In genomic region chr1:117003253-117003875, GRCh38 we compare ENCODE assay signal across 13 cellular contexts. TPM values are rescaled to one million over a fixed set of nuclear protein-coding genes. Genes with fewer than 3 reads are reported as not detected.
A peak's percentile ranks its signal among the peaks of the same experiment; 100 is the strongest.
DNase-seq lines count a peak whose midpoint lies in the region; ATAC-seq and TF ChIP-seq lines count a peak whose summit lies in the region.
"Had no signal": no experiment of that assay in that cellular context is flagged by ENCODE, and none has a peak within 500 bp of the region (broad histone marks: within the 10 kb centered on the region; RNA-seq: fewer than 3 reads in every experiment).

No MANE protein-coding gene starts in this region.

- in situ Hi-C loops in brain microvascular endothelial cell (cut with HindIII; ENCODE audit: low pct_ligation_motif_present, low sequenced_read_pairs): no loop called here

- TF ChIP-seq POLR2A in NB4 (IDR thresholded peaks at IDR 0.05; ENCODE audit: extremely low read depth, insufficient read length): no peak

- H3K27me3 Mint-ChIP-seq in activated naive CD4-positive, alpha-beta T cell treated with anti-CD3 and anti-CD28 coated beads, Interleukin-2, amount 50 U/mL, for 24 hours: no peaks in the 10 kb centered on the region
- no peaks in the 10 kb centered on the region for H3K27me3 Mint-ChIP-seq in central memory CD8-positive, alpha-beta T cell
- H3K27me3 Mint-ChIP-seq: stimulated activated memory B cell treated with anti-CD40 and anti-IgM and Interleukin-4, amounts not matched to agents 10 μg/mL and 1 μg/mL and 100 μg/mL, for 72 hours had no signal

- H3K36me3 Mint-ChIP-seq in activated naive CD4-positive, alpha-beta T cell treated with anti-CD3 and anti-CD28 coated beads, Interleukin-2, amount 50 U/mL, for 24 hours: peaks cover 2% of the 10 kb centered on the region
- H3K36me3 Mint-ChIP-seq in activated naive CD4-positive, alpha-beta T cell treated with anti-CD3 and anti-CD28 coated beads, Interleukin-2, amount 50 U/mL, for 72 hours: peaks cover 6 to 7% of the 10 kb centered on the region in 2 donors
- H3K36me3 Mint-ChIP-seq in central memory CD8-positive, alpha-beta T cell (ENCODE audit: insufficient read depth): peaks cover 6% of the 10 kb centered on the region
- H3K36me3 Mint-ChIP-seq: stimulated activated memory B cell treated with anti-CD40 and anti-IgM and Interleukin-4, amounts not matched to agents 10 μg/mL and 1 μg/mL and 100 μg/mL, for 72 hours had no signal

- peak overlapping the region; percentile 9 for H3K4me3 Mint-ChIP-seq in activated naive CD4-positive, alpha-beta T cell treated with anti-CD3 and anti-CD28 coated beads, Interleukin-2, amount 50 U/mL, for 24 hours
- H3K4me3 Mint-ChIP-seq in central memory CD8-positive, alpha-beta T cell: peak overlapping the region; percentile 64
- H3K4me3 Mint-ChIP-seq: stimulated activated memory B cell treated with anti-CD40 and anti-IgM and Interleukin-4, amounts not matched to agents 10 μg/mL and 1 μg/mL and 100 μg/mL, for 72 hours had no signal

- no peak overlapping the region for H3K27ac ChIP-seq in brain microvascular endothelial cell

- no peak for ATAC-seq in activated naive CD4-positive, alpha-beta T cell treated with anti-CD3 and anti-CD28 coated beads, Interleukin-2, amount 50 U/mL, for 72 hours
- ATAC-seq in central memory CD8-positive, alpha-beta T cell (replicated peaks; ENCODE audit: extremely low read depth, poor library complexity, severe bottlenecking): peak; percentile 24
- ATAC-seq: stimulated activated memory B cell treated with anti-CD40 and anti-IgM and Interleukin-4, amounts not matched to agents 10 μg/mL and 1 μg/mL and 100 μg/mL, for 72 hours had no signal

- H3K4me3 ChIP-seq in NB4 (ENCODE audit: low read depth, low read length) (no peak overlapping the region), brain microvascular endothelial cell (ENCODE audit: low read depth, low read length) (no peak overlapping the region)
- H3K4me3 ChIP-seq: esophagus squamous epithelium had no signal

- DNase-seq in activated naive CD4-positive, alpha-beta T cell treated with anti-CD3 and anti-CD28 coated beads, Interleukin-2, amount 50 U/mL, for 72 hours (ENCODE audit: low spot score in 2 of 2): no peak
- DNase-seq in NB4 (ENCODE audit: low read depth) (peak; percentile 90), superior temporal gyrus (ENCODE audit: extremely low spot score) (peak; percentile 40), brain microvascular endothelial cell (no peak), H4 (ENCODE audit: low spot score) (no peak)
- DNase-seq in central memory CD8-positive, alpha-beta T cell (ENCODE audit: low spot score in 2 of 2): peak in 1 of 2 donors; percentile 16
- no peak for DNase-seq in activated CD8-positive, alpha-beta memory T cell treated with anti-CD3 and anti-CD28 coated beads, Interleukin-2, amount 50 U/mL, for 48 hours
- DNase-seq: esophagus squamous epithelium; HCEC 1CT; NCI-H524; stimulated activated CD4-positive, alpha-beta T cell treated with anti-CD3 and anti-CD28 coated beads, Interleukin-15, amount 100 ng/mL, for 24 hours had no signal

- H3K9me3 Mint-ChIP-seq in activated naive CD4-positive, alpha-beta T cell treated with anti-CD3 and anti-CD28 coated beads, Interleukin-2, amount 50 U/mL, for 24 hours: peaks cover 16% of the 10 kb centered on the region
- peaks cover 4 to 13% of the 10 kb centered on the region in 2 donors for H3K9me3 Mint-ChIP-seq in activated naive CD4-positive, alpha-beta T cell treated with anti-CD3 and anti-CD28 coated beads, Interleukin-2, amount 50 U/mL, for 72 hours
- H3K9me3 Mint-ChIP-seq in central memory CD8-positive, alpha-beta T cell: no peaks in the 10 kb centered on the region
- H3K9me3 Mint-ChIP-seq: stimulated activated memory B cell treated with anti-CD40 and anti-IgM and Interleukin-4, amounts not matched to agents 10 μg/mL and 1 μg/mL and 100 μg/mL, for 72 hours had no signal

- TF ChIP-seq CTCF in NB4 (IDR thresholded peaks at IDR 0.05; ENCODE audit: low read depth, low read length): no peak
- TF ChIP-seq CTCF in brain microvascular endothelial cell (IDR thresholded peaks at IDR 0.05; ENCODE audit: low read depth, low read length, missing control alignments): no peak

- no peaks in the 10 kb centered on the region for H3K27me3 ChIP-seq in brain microvascular endothelial cell (replicated peaks)
- H3K27me3 ChIP-seq: esophagus squamous epithelium had no signal

- H3K4me1 Mint-ChIP-seq in activated naive CD4-positive, alpha-beta T cell treated with anti-CD3 and anti-CD28 coated beads, Interleukin-2, amount 50 U/mL, for 24 hours: peaks cover 84% of the 10 kb centered on the region
- peaks cover 46% of the 10 kb centered on the region for H3K4me1 Mint-ChIP-seq in central memory CD8-positive, alpha-beta T cell

- no peaks in the 10 kb centered on the region for H3K36me3 ChIP-seq in brain microvascular endothelial cell (replicated peaks)
- H3K36me3 ChIP-seq: esophagus squamous epithelium had no signal

- peak overlapping the region; percentile 41 for H3K27ac Mint-ChIP-seq in activated naive CD4-positive, alpha-beta T cell treated with anti-CD3 and anti-CD28 coated beads, Interleukin-2, amount 50 U/mL, for 24 hours
- no peak overlapping the region for H3K27ac Mint-ChIP-seq in activated naive CD4-positive, alpha-beta T cell treated with anti-CD3 and anti-CD28 coated beads, Interleukin-2, amount 50 U/mL, for 72 hours
- H3K27ac Mint-ChIP-seq in central memory CD8-positive, alpha-beta T cell (ENCODE audit: low read depth): peak overlapping the region; percentile 54
- H3K27ac Mint-ChIP-seq: stimulated activated memory B cell treated with anti-CD40 and anti-IgM and Interleukin-4, amounts not matched to agents 10 μg/mL and 1 μg/mL and 100 μg/mL, for 72 hours had no signal

RNA-seq across cellular contexts. Expression of gene CD101, which starts 1.8 kb away (rescaled TPM):
- total RNA-seq in activated naive CD4-positive, alpha-beta T cell treated with anti-CD3 and anti-CD28 coated beads, Interleukin-2, amount 50 U/mL, for 72 hours: 1 to 10 TPM in 1 of 2 donors, under 1 TPM in 1; 0.09 to 1.3 TPM
- total RNA-seq in H4 (2014; rRNA removed; shearing (Covaris generic)): 0.12 and 0.62 TPM in 2 replicates

RNA-seq across cellular contexts. Expression of gene TTF2, which starts 56.8 kb away (rescaled TPM):
- 100 to 1,000 TPM; 112 to 136 TPM for total RNA-seq in activated naive CD4-positive, alpha-beta T cell treated with anti-CD3 and anti-CD28 coated beads, Interleukin-2, amount 50 U/mL, for 72 hours
- 2.9 and 5.9 TPM in 2 replicates for total RNA-seq in H4 (2014; rRNA removed; shearing (Covaris generic))

Comparison
In these comparisons a context has a peak if more than half of its experiments do, and no peak if none do; other contexts are left out.
1. H3K27ac Mint-ChIP-seq: peak in activated naive CD4-positive, alpha-beta T cell treated with anti-CD3 and anti-CD28 coated beads, Interleukin-2, amount 50 U/mL, for 24 hours (single experiment) and central memory CD8-positive, alpha-beta T cell (single experiment); none in activated naive CD4-positive, alpha-beta T cell treated with anti-CD3 and anti-CD28 coated beads, Interleukin-2, amount 50 U/mL, for 72 hours (0 of 2).
2. DNase-seq: peak in NB4 (single experiment) and superior temporal gyrus (single experiment); none in activated naive CD4-positive, alpha-beta T cell treated with anti-CD3 and anti-CD28 coated beads, Interleukin-2, amount 50 U/mL, for 72 hours (0 of 2), brain microvascular endothelial cell (single experiment), activated CD8-positive, alpha-beta memory T cell treated with anti-CD3 and anti-CD28 coated beads, Interleukin-2, amount 50 U/mL, for 48 hours (single experiment) and H4 (single experiment).
3. RNA of gene TTF2, which starts 56.8 kb away (total RNA-seq): 112 to 136 TPM in activated naive CD4-positive, alpha-beta T cell treated with anti-CD3 and anti-CD28 coated beads, Interleukin-2, amount 50 U/mL, for 72 hours; 2.9 to 5.9 TPM in H4; every median in the first group is over 10 times any median in the second.